Comparison of ENCODE assay signal across 20 cellular contexts in the genomic region with DNA sequence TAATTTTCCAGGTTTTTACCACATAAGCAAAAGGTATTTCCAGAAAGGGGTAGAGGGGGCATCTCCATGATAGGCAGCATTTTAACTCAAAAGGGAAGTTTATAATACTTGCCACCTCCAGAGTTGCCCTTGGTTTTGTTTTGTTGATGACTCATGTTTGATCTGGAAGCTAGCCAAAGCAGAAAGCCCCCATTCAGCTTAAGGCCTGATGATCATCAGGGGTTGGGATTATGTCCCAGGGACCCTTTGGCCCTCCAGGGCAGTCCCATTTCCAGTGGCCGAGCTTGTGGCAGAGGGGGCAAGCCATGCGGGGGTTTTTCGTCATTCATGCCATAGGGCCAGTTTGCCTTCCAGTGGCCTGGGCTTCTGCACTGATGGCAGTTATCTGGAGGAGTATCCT. TPM values are rescaled to one million over a fixed set of nuclear protein-coding genes. Genes with fewer than 3 reads are reported as not detected.
DNase-seq lines count a peak whose midpoint lies in the region; ATAC-seq, FAIRE-seq and TF ChIP-seq lines count a peak whose summit lies in the region.
"Had no signal": no experiment of that assay in that cellular context is flagged by ENCODE, and none has a peak within 500 bp of the region (broad histone marks: within the 10 kb centered on the region; RNA-seq: fewer than 3 reads in every experiment).

No MANE protein-coding gene starts in this region.

- in situ Hi-C loops in HepG2 (cut with HindIII; ENCODE audit: extremely low pct_ligation_motif_present, low pct_unique_long_range_greater_than_20kb) (no loop called here), K562 (cut with MboI) (no loop called here)

- H3K4me2 ChIP-seq in HepG2 (ENCODE audit: low read depth, low read length) (0 out of 2 replicates have a peak overlapping the region, but pooled peaks have one; percentile 23), K562 (ENCODE audit: insufficient read depth, low read length) (peak overlapping the region; percentile 21; the same call in 1 of the 2 replicates)

- no peak for TF ChIP-seq POLR2A in HepG2 (IDR thresholded peaks at IDR 0.05; ENCODE audit: insufficient read depth in 1 of 2, low read depth in 2 of 2, low read length in 2 of 2)
- TF ChIP-seq POLR2A in right lobe of liver (IDR thresholded peaks at IDR 0.05): no peak
- no peak for TF ChIP-seq POLR2A in K562 (conservative IDR thresholded peaks at IDR 0.05)

- H3K27me3 ChIP-seq in HepG2 (ENCODE audit: control insufficient read depth in 1 of 2, insufficient read depth in 2 of 2, low read length in 2 of 2): no peaks in the 10 kb centered on the region
- H3K27me3 ChIP-seq in right lobe of liver: no peaks in the 10 kb centered on the region
- H3K27me3 ChIP-seq in K562 (ENCODE audit: control insufficient read depth in 2 of 2, insufficient read depth in 2 of 2, low read length in 2 of 2): no peaks in the 10 kb centered on the region

- H3K79me2 ChIP-seq in HepG2 (ENCODE audit: insufficient read depth, low read length) (no peaks in the 10 kb centered on the region), K562 (ENCODE audit: control insufficient read depth, insufficient read depth, low read length) (peaks cover 7% of the 10 kb centered on the region; the same call in 2 of the 3 replicates)
- H3K79me2 ChIP-seq: parathyroid adenoma had no signal

- H2AFZ ChIP-seq in HepG2 (ENCODE audit: low read length) (no peak overlapping the region), K562 (ENCODE audit: low read depth, low read length) (peak overlapping the region; percentile 61; the same call in 1 of the 2 replicates)
- H2AFZ ChIP-seq: parathyroid adenoma had no signal

- CTCF ChIA-PET in HepG2 (lab: Yijun Ruan, JAX; ENCODE audit: low intra/inter-chr PET ratio, low total read pairs): no interaction called here
- CTCF ChIA-PET in K562 (lab: Yijun Ruan, JAX; ENCODE audit: low intra/inter-chr PET ratio): no interaction called here

- no peaks in the 10 kb centered on the region for H3K9me3 ChIP-seq in HepG2 (ENCODE audit: low read length)
- H3K9me3 ChIP-seq in right lobe of liver: no peaks in the 10 kb centered on the region
- H3K9me3 ChIP-seq in K562 (replicated peaks; ENCODE audit: control insufficient read depth, insufficient read depth, low read depth, low read length): no peaks in the 10 kb centered on the region
- H3K9me3 ChIP-seq: left ventricle myocardium inferior had no signal

- BruUV-seq in HepG2 (replicated peaks; lab: Mats Ljungman, UMichigan) (no TSS peak), K562 (replicated peaks; lab: Mats Ljungman, UMichigan) (no TSS peak)

- TF ChIP-seq EP300 in HepG2 (IDR thresholded peaks at IDR 0.05; ENCODE audit: low read depth in 2 of 2, low read length in 2 of 2) (no peak), HepG2 (CRISPR knock-in tag; IDR thresholded peaks at IDR 0.05; ENCODE audit: borderline replicate concordance) (no peak), K562 (IDR thresholded peaks at IDR 0.05; ENCODE audit: low read length) (no peak)

- H3K4me3 ChIP-seq in HepG2 (replicated peaks in 1 of 3; ENCODE audit: insufficient read depth in 1 of 3, low read depth in 2 of 3, low read length in 3 of 3) (no peak overlapping the region), right lobe of liver (no peak overlapping the region), K562 (no peak overlapping the region)
- H3K4me3 ChIP-seq: left ventricle myocardium inferior, skin epidermis had no signal

- no peak overlapping the region for H3K9ac ChIP-seq in HepG2 (ENCODE audit: insufficient read depth, low read depth, low read length)
- H3K9ac ChIP-seq in K562 (ENCODE audit: insufficient read depth in 1 of 2, low read depth in 2 of 2, low read length in 2 of 2): peak overlapping the region in 1 of 2 experiments; percentile 82; a peak in 2 of 4 replicates
- H3K9ac ChIP-seq: parathyroid adenoma had no signal

- intact Hi-C loops in HepG2 (cut with micrococcal nuclease; ENCODE audit: unreplicated experiment): no loop called here
- intact Hi-C loops in right lobe of liver (cut with DNase I): no loop called here
- intact Hi-C loops in K562 (cut with micrococcal nuclease): no loop called here

- ATAC-seq in HepG2: no peak
- no peak for ATAC-seq in right lobe of liver
- ATAC-seq in K562: no peak
- no peak for ATAC-seq in HG02759 (IDR thresholded peaks at IDR 0.05; ENCODE audit: unreplicated experiment)
- ATAC-seq: activated CD4-positive, alpha-beta T cell treated with anti-CD3 and anti-CD28 coated beads for 36 hours had no signal

- peaks cover 38% of the 10 kb centered on the region for H3K4me1 ChIP-seq in HepG2 (ENCODE audit: insufficient read depth, low read length)
- H3K4me1 ChIP-seq in right lobe of liver: no peaks in the 10 kb centered on the region
- H3K4me1 ChIP-seq in K562 (replicated peaks in 1 of 2; ENCODE audit: control insufficient read depth in 2 of 2, insufficient read depth in 2 of 2, low read length in 2 of 2): peaks cover 28 to 43% of the 10 kb centered on the region in 2 experiments
- H3K4me1 ChIP-seq: parathyroid adenoma had no signal

- H3K36me3 ChIP-seq in HepG2 (replicated peaks in 1 of 2; ENCODE audit: control insufficient read depth in 1 of 2, insufficient read depth in 2 of 2, low read length in 2 of 2) (no peaks in the 10 kb centered on the region), right lobe of liver (no peaks in the 10 kb centered on the region), K562 (ENCODE audit: control insufficient read depth, insufficient read depth, low read length) (no peaks in the 10 kb centered on the region)
- H3K36me3 ChIP-seq: left ventricle myocardium inferior had no signal

- H3K27ac ChIP-seq in HepG2 (ENCODE audit: extremely low read length, insufficient read depth, low read length): no peak overlapping the region
- H3K27ac ChIP-seq in right lobe of liver: no peak overlapping the region
- H3K27ac ChIP-seq in K562 (ENCODE audit: extremely low read depth, low read depth, low read length): peak overlapping the region; percentile 49; the same call in 1 of the 3 replicates
- H3K27ac ChIP-seq in substantia nigra (ENCODE audit: low read depth, low read length, poor library complexity, severe bottlenecking): no peak overlapping the region
- H3K27ac ChIP-seq: left ventricle myocardium inferior, parathyroid adenoma, skin epidermis had no signal

- WGBS in HepG2 (ENCODE audit: low lambda C conversion rate): no CpG with 5 or more reads among the region's 3 CpGs
- WGBS in right lobe of liver (ENCODE audit: insufficient coverage, low coverage, low lambda C conversion rate, missing lambda C conversion rate): no CpG with 5 or more reads among the region's 3 CpGs
- 11% methylated on average over 1 of the region's 3 CpGs for WGBS in K562 (ENCODE audit: insufficient coverage, low coverage, missing lambda C conversion rate)

- TF ChIP-seq CTCF in HepG2 (CRISPR knock-in tag; IDR thresholded peaks at IDR 0.05): no peak
- no peak for TF ChIP-seq CTCF in right lobe of liver (IDR thresholded peaks at IDR 0.05)
- TF ChIP-seq CTCF in K562 (IDR thresholded peaks at IDR 0.05 in 2 of 3, conservative IDR thresholded peaks at IDR 0.05 in 1 of 3; ENCODE audit: insufficient read depth in 2 of 3, low read depth in 1 of 3, low read length in 3 of 3): no peak

- peak; percentile 32 for DNase-seq in HepG2 (ENCODE audit: low spot score)
- DNase-seq in right lobe of liver: no peak
- DNase-seq in MV-4-11 (lab: John Stamatoyannopoulos, UW): peak; percentile 38
- peak; percentile 16 to 58 (median 24) for DNase-seq in K562 (ENCODE audit: extremely low read depth in 1 of 4, low spot score in 3 of 4)
- no peak for DNase-seq in substantia nigra (lab: John Stamatoyannopoulos, UW)
- DNase-seq in nucleus accumbens (lab: John Stamatoyannopoulos, UW): no peak
- no peak for DNase-seq in pons (ENCODE audit: low spot score)
- DNase-seq: activated CD4-positive, alpha-beta T cell treated with anti-CD3 and anti-CD28 coated beads for 36 hours; activated effector memory CD4-positive, alpha-beta T cell treated with anti-CD3 and anti-CD28 coated beads, Interleukin-2, amount 50 U/mL, for 16 hours; CD8-positive, alpha-beta memory T cell; GDM1; left ventricle myocardium inferior; NCI-H1048; NCI-H2107; SIG-M5; stimulated activated CD4-positive, alpha-beta T cell treated with anti-CD3 and anti-CD28 coated beads, Interleukin-4, amount 100 ng/mL, for 1 hour had no signal

- TF ChIP-seq RAD21 in HepG2 (CRISPR knock-in tag; IDR thresholded peaks at IDR 0.05) (no peak), K562 (CRISPR knock-in tag; conservative IDR thresholded peaks at IDR 0.05 in 1 of 2, IDR thresholded peaks at IDR 0.05 in 1 of 2) (no peak)

- FAIRE-seq in HepG2 (lab: Jason Lieb, UNC) (no peak), K562 (lab: Jason Lieb, UNC) (peak; percentile 64)
- FAIRE-seq: GM12891 had no signal

- POLR2A ChIA-PET in HepG2 (lab: Yijun Ruan, JAX): interaction anchor here (0.6 kb wide), 1 partner anchor 129 kb away, joined by 3 read pairs; no protein-coding TSS in a partner anchor
- POLR2A ChIA-PET in K562 (lab: Yijun Ruan, JAX): interaction anchor here (0.6 kb wide), 1 partner anchor 845 kb away, joined by 3 read pairs; no protein-coding TSS in a partner anchor

- no peaks in the 10 kb centered on the region for H3K9me1 ChIP-seq in K562 (ENCODE audit: control insufficient read depth, insufficient read depth, low read length)

- H4K20me1 ChIP-seq in HepG2 (ENCODE audit: insufficient read depth, low read length): no peaks in the 10 kb centered on the region
- H4K20me1 ChIP-seq in K562 (replicated peaks; ENCODE audit: control insufficient read depth, insufficient read depth, low read length): no peaks in the 10 kb centered on the region

RNA-seq across cellular contexts. Expression of gene PABIR2, which starts 4.3 kb away (rescaled TPM):
- total RNA-seq in HepG2 (2016; rRNA removed; fragmentation: Illumina TruSeq; extraction: Trizol) (3.3 and 5.9 TPM in 2 replicates), right lobe of liver (1 to 10 TPM; 3.1 to 6.4 (median 4.2) TPM), K562 (2014; rRNA removed) (9.2 and 11.2 TPM in 2 replicates), K562 (2014; rRNA removed; fragmentation: Illumina TruSeq; extraction: Trizol) (16.7 and 17.3 TPM in 2 replicates), K562 (2015; rRNA removed; fragmentation: Illumina TruSeq; extraction: Trizol) (14.4 and 15.5 TPM in 2 replicates), K562 (2021) (38.4 and 44.7 TPM in 2 replicates)
- 0.79 and 1.4 TPM in 2 replicates for total RNA-seq in HepG2 (2016; cell fraction: cytosol; rRNA removed; fragmentation: Illumina TruSeq; extraction: Trizol; ENCODE audit: low read depth)
- total RNA-seq in HepG2 (2016; cell fraction: insoluble cytoplasmic fraction; rRNA removed; fragmentation: Illumina TruSeq; extraction: Trizol): 4.0 and 6.4 TPM in 2 replicates
- 4.1 and 4.3 TPM in 2 replicates for total RNA-seq in HepG2 (2016; cell fraction: membrane; rRNA removed; fragmentation: Illumina TruSeq; extraction: Trizol)
- 9.1 and 10.9 TPM in 2 replicates for total RNA-seq in HepG2 (2016; cell fraction: nucleus; rRNA removed; fragmentation: Illumina TruSeq; extraction: Trizol)
- polyA plus RNA-seq in HepG2 (2011; rRNA removed) (9.4 and 9.6 TPM in 2 replicates), K562 (2011; rRNA removed) (39.7 and 43.8 TPM in 2 replicates), K562 (2014; fragmentation: Illumina TruSeq; extraction: Trizol) (58.4 and 60.7 TPM in 2 replicates), K562 (2014; fragmentation: Nextera tagmentation; extraction: Ambion mirVana) (10 to 100 TPM; 20.3 to 24.0 TPM), K562 (2014; rRNA removed) (40.9 and 44.0 TPM in 2 replicates)
- polyA plus RNA-seq in HepG2 (2011; cell fraction: cytosol; rRNA removed): 1.8 and 3.0 TPM in 2 replicates
- polyA plus RNA-seq in HepG2 (2011; cell fraction: nucleus; rRNA removed): 20.6 and 20.9 TPM in 2 replicates
- polyA plus RNA-seq in HepG2 (2012): 6.7 and 7.1 TPM in 2 replicates
- polyA plus RNA-seq in HepG2 (2016; cell fraction: cytosol; fragmentation: Illumina TruSeq; extraction: Trizol; ENCODE audit: low read depth): 1.2 and 2.2 TPM in 2 replicates
- polyA plus RNA-seq in HepG2 (2016; cell fraction: insoluble cytoplasmic fraction; fragmentation: Illumina TruSeq; extraction: Trizol; ENCODE audit: low read depth): 11.9 and 13.3 TPM in 2 replicates
- polyA plus RNA-seq in HepG2 (2016; cell fraction: membrane; fragmentation: Illumina TruSeq; extraction: Trizol; ENCODE audit: low read depth): 6.0 and 7.3 TPM in 2 replicates
- polyA plus RNA-seq in HepG2 (2016; cell fraction: nucleus; fragmentation: Illumina TruSeq; extraction: Trizol; ENCODE audit: insufficient read depth, low read depth): 30.7 and 31.2 TPM in 2 replicates
- polyA minus RNA-seq in HepG2 (2011; rRNA and poly(A)+ RNA removed; ENCODE audit: low replicate concordance): 2.4 and 38.8 TPM in 2 replicates
- polyA minus RNA-seq in HepG2 (2011; cell fraction: cytosol; rRNA and poly(A)+ RNA removed): 3.3 and 3.6 TPM in 2 replicates
- 7.3 and 8.8 TPM in 2 replicates for polyA minus RNA-seq in HepG2 (2011; cell fraction: nucleus; rRNA and poly(A)+ RNA removed)
- total RNA-seq in K562 (2011; cell fraction: chromatin; rRNA removed; ENCODE audit: low replicate concordance): 43.6 and 79.1 TPM in 2 replicates
- 24.0 and 30.3 TPM in 2 replicates for total RNA-seq in K562 (2011; cell fraction: nucleolus; rRNA removed)
- 42.7 and 59.7 TPM in 2 replicates for total RNA-seq in K562 (2011; cell fraction: nucleoplasm; rRNA removed)
- polyA plus RNA-seq in K562 (2011; cell fraction: cytosol; rRNA removed): 17.2 and 19.7 TPM in 2 replicates
- 81.5 and 87.8 TPM in 2 replicates for polyA plus RNA-seq in K562 (2011; cell fraction: nucleus; rRNA removed)
- 45.6 and 48.6 TPM in 2 replicates for polyA plus RNA-seq in K562 (2012)
- 15.8 and 17.4 TPM in 2 replicates for polyA minus RNA-seq in K562 (2011; rRNA and poly(A)+ RNA removed)
- 19.5 TPM in 2 replicates for polyA minus RNA-seq in K562 (2011; cell fraction: cytosol; rRNA and poly(A)+ RNA removed)
- polyA minus RNA-seq in K562 (2011; cell fraction: nucleus; rRNA and poly(A)+ RNA removed): 12.7 and 13.1 TPM in 2 replicates

Comparison
In these comparisons a context has a peak if more than half of its experiments do, and no peak if none do; other contexts are left out.
1. DNase-seq: peak in HepG2 (single experiment), MV-4-11 (single experiment) and K562 (4 of 4); none in right lobe of liver (0 of 3), substantia nigra (0 of 49), nucleus accumbens (0 of 56) and pons (single experiment).
2. Of the 241 proteins assayed by ChIP-seq in both HepG2 and K562: peak only in HepG2: none; only in K562: DPF2, JUND, MAFG, NFE2, SMARCE1 and ZBTB7A; in both: FOSL1 and NFIC; in neither: 230; mixed calls (peak in some experiments, not most) for 3.